Comparison of ENCODE assay signal across 8 cellular contexts in genomic region chr9:33159760-33160127, GRCh38. TPM values are rescaled to one million over a fixed set of nuclear protein-coding genes. Genes with fewer than 3 reads are reported as not detected.
DNase-seq lines count a peak whose midpoint lies in the region; ATAC-seq, FAIRE-seq and TF ChIP-seq lines count a peak whose summit lies in the region.

No MANE protein-coding gene starts in this region.

- peaks cover 3% of the 10 kb centered on the region for H3K36me3 Mint-ChIP-seq in activated naive CD8-positive, alpha-beta T cell

- H3K27ac Mint-ChIP-seq in activated naive CD8-positive, alpha-beta T cell: peak overlapping the region; percentile 97

- CTCF ChIA-PET in Panc1 (lab: Charles Lee): interaction anchor here (0.5 kb wide), 1 partner anchor 11 kb away, joined by 3 read pairs; no protein-coding TSS in a partner anchor

- 0 out of 2 replicates have a peak overlapping the region, but pooled peaks have one; percentile 7 for H3K4me3 ChIP-seq in HFF-Myc (replicated peaks; ENCODE audit: low read depth, low read length)
- peak overlapping the region in 1 of 2 experiments; percentile 4; a peak in 1 of 4 replicates for H3K4me3 ChIP-seq in Panc1 (ENCODE audit: low read depth in 2 of 2, low read length in 2 of 2)
- peak overlapping the region; percentile 38 for H3K4me3 ChIP-seq in left ventricle myocardium inferior
- no peak overlapping the region for H3K4me3 ChIP-seq in small intestine (ENCODE audit: low read depth in 1 of 2, low read length in 2 of 2)

- no peaks in the 10 kb centered on the region for H3K9me3 Mint-ChIP-seq in activated naive CD8-positive, alpha-beta T cell (ENCODE audit: low read depth)

- H3K36me3 ChIP-seq in Panc1 (ENCODE audit: control insufficient read depth, insufficient read depth, low read length): no peaks in the 10 kb centered on the region
- no peaks in the 10 kb centered on the region for H3K36me3 ChIP-seq in left ventricle myocardium inferior
- no peaks in the 10 kb centered on the region for H3K36me3 ChIP-seq in small intestine (ENCODE audit: control insufficient read depth in 2 of 2, insufficient read depth in 2 of 2, low read length in 2 of 2)

- WGBS in small intestine, 3 donors: 11 to 23% (median 18%) methylated on average over 2 of the region's 2 CpGs

- no peak for TF ChIP-seq CTCF in HFF-Myc (IDR thresholded peaks at IDR 0.05; ENCODE audit: low read depth, low read length, missing control alignments)
- TF ChIP-seq CTCF in Panc1 (IDR thresholded peaks at IDR 0.05): no peak
- no peak for TF ChIP-seq CTCF in left ventricle myocardium inferior (IDR thresholded peaks at IDR 0.05; ENCODE audit: borderline replicate concordance)

- H3K4me1 ChIP-seq in Panc1 (ENCODE audit: control insufficient read depth, insufficient read depth, low read length): peaks cover 88% of the 10 kb centered on the region
- peaks cover 98% of the 10 kb centered on the region for H3K4me1 ChIP-seq in left ventricle myocardium inferior
- peaks cover 32 to 53% of the 10 kb centered on the region in 2 donors for H3K4me1 ChIP-seq in small intestine (ENCODE audit: control insufficient read depth in 2 of 2, insufficient read depth in 1 of 2, low read depth in 1 of 2, low read length in 1 of 2)

- in situ Hi-C loops in Panc1 (cut with HindIII; ENCODE audit: low pct_unique_long_range_greater_than_20kb, low sequenced_read_pairs) (no loop called here), ACHN (cut with HindIII; ENCODE audit: low pct_ligation_motif_present, low pct_unique_long_range_greater_than_20kb, low sequenced_read_pairs) (no loop called here)

- POLR2A ChIA-PET in Panc1 (lab: Charles Lee): no interaction called here

- FAIRE-seq in small intestine (lab: Jason Lieb, UNC): no peak

- H3K27me3 ChIP-seq in Panc1 (ENCODE audit: control insufficient read depth, insufficient read depth, low read length) (no peaks in the 10 kb centered on the region), left ventricle myocardium inferior (ENCODE audit: low read depth) (no peaks in the 10 kb centered on the region), small intestine (ENCODE audit: control insufficient read depth in 2 of 2, insufficient read depth in 2 of 2, low read length in 2 of 2) (no peaks in the 10 kb centered on the region)

- ATAC-seq in Panc1: 0 out of 2 replicates have a peak, but pooled peaks have one; percentile 1

- no peaks in the 10 kb centered on the region for H3K27me3 Mint-ChIP-seq in activated naive CD8-positive, alpha-beta T cell

- peak overlapping the region; percentile 78 for H3K4me3 Mint-ChIP-seq in activated naive CD8-positive, alpha-beta T cell

- peak; percentile 83 for DNase-seq in Daoy (ENCODE audit: low read depth)
- DNase-seq in HFF-Myc (ENCODE audit: extremely low read depth, low read depth): no peak
- no peak for DNase-seq in Panc1 (ENCODE audit: low read depth, low spot score)
- peak; percentile 58 for DNase-seq in left ventricle myocardium inferior
- peak; percentile 54 for DNase-seq in small intestine
- DNase-seq in ACHN: no peak
- no peak for DNase-seq in OCI-M2 (lab: John Stamatoyannopoulos, UW; ENCODE audit: unreplicated experiment)

- no TSS peak for BruUV-seq in Panc1 (replicated peaks; lab: Mats Ljungman, UMichigan)

- H3K9me3 ChIP-seq in Panc1 (ENCODE audit: control insufficient read depth, insufficient read depth, low read depth, low read length) (no peaks in the 10 kb centered on the region), left ventricle myocardium inferior (replicated peaks) (no peaks in the 10 kb centered on the region), small intestine (ENCODE audit: control insufficient read depth, low read depth) (no peaks in the 10 kb centered on the region)

- peaks cover 92% of the 10 kb centered on the region for H3K4me1 Mint-ChIP-seq in activated naive CD8-positive, alpha-beta T cell (ENCODE audit: low read depth)

- H3K27ac ChIP-seq in Panc1 (ENCODE audit: low read length) (peak overlapping the region; percentile 52), left ventricle myocardium inferior (replicated peaks) (peak overlapping the region; percentile 99), small intestine (ENCODE audit: low read depth in 1 of 2, low read length in 1 of 2) (peak overlapping the region; percentile 88 to 90)

- intact Hi-C loops in Panc1 (cut with micrococcal nuclease; ENCODE audit: unreplicated experiment) (no loop called here), left ventricle myocardium inferior (cut with micrococcal nuclease) (loop anchor here (10.0 kb wide), 1 partner anchor 55 kb away; no protein-coding TSS in a partner anchor)

RNA-seq across cellular contexts. Expression of gene B4GALT1, which starts 7.4 kb away (rescaled TPM):
- 19.1 and 19.2 TPM in 2 replicates for total RNA-seq in Daoy (2014; rRNA removed; shearing (Covaris generic))
- total RNA-seq in Panc1 (2021; ENCODE audit: unreplicated experiment) (57.4 TPM), left ventricle myocardium inferior (37.1 TPM)
- 34.5 TPM for polyA plus RNA-seq in Panc1 (2012; ENCODE audit: insufficient read length)
- polyA plus RNA-seq in small intestine: 10 to 100 TPM; 11.9 to 49.6 (median 14.9) TPM

Comparison
In these comparisons a context has a peak if more than half of its experiments do, and no peak if none do; other contexts are left out.
1. DNase-seq: peak in Daoy (single experiment), left ventricle myocardium inferior (single experiment) and small intestine (single experiment); none in HFF-Myc (single experiment), Panc1 (single experiment), ACHN (single experiment) and OCI-M2 (single experiment).
2. H3K4me3 ChIP-seq: peak in HFF-Myc (single experiment) and left ventricle myocardium inferior (single experiment); none in small intestine (0 of 2).
3. Peak in every context shown above with its lines, with median percentiles within 50 percentile points of each other: H3K27ac ChIP-seq.